In genomic region chr5:60687927-60688720, GRCh38 we compare ENCODE assay signal across 1 cellular context.
TF ChIP-seq lines count a peak whose summit lies in the region.

No MANE protein-coding gene starts in this region.

TF ChIP-seq in GM23338, 12 proteins besides CTCF, POLR2A, EP300 and RAD21 (continued from another document):
- TF ChIP-seq ZNF462 (CRISPR knock-in tag; IDR thresholded peaks at IDR 0.05) (no peak), STAT1 (IDR thresholded peaks at IDR 0.05; ENCODE audit: unreplicated experiment) (no peak), CREB1 (CRISPR knock-in tag; IDR thresholded peaks at IDR 0.05; ENCODE audit: low read depth) (no peak)
- TF ChIP-seq, protein P1, sequence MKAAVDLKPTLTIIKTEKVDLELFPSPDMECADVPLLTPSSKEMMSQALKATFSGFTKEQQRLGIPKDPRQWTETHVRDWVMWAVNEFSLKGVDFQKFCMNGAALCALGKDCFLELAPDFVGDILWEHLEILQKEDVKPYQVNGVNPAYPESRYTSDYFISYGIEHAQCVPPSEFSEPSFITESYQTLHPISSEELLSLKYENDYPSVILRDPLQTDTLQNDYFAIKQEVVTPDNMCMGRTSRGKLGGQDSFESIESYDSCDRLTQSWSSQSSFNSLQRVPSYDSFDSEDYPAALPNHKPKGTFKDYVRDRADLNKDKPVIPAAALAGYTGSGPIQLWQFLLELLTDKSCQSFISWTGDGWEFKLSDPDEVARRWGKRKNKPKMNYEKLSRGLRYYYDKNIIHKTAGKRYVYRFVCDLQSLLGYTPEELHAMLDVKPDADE (IDR thresholded peaks at IDR 0.05) = no peak
TF ChIP-seq in GM23338: peak in this region for 0.
